In genomic region chr17:45454341-45454740, GRCh38 we compare ENCODE assay signal across 8 cellular contexts. TPM values are rescaled to one million over a fixed set of nuclear protein-coding genes. Genes with fewer than 3 reads are reported as not detected.
DNase-seq lines count a peak whose midpoint lies in the region; ATAC-seq and TF ChIP-seq lines count a peak whose summit lies in the region.
"Not testable (repeated sequence)": the region's sequence is repeated elsewhere in the genome, so short reads cannot be mapped to it uniquely, and the experiment has no call there.

No MANE protein-coding gene starts in this region.

- not testable (repeated sequence) for H2AFZ ChIP-seq in MM.1S (ENCODE audit: low read length)

- CTCF ChIA-PET in CD4-positive, alpha-beta memory T cell (lab: Charles Lee; ENCODE audit: partially characterized antibody): not testable (repeated sequence)

- ATAC-seq in stimulated activated effector memory CD8-positive, alpha-beta T cell treated with anti-CD3 and anti-CD28 coated beads, Interleukin-12 subunit alpha, Interleukin-12 subunit beta, amount 100 ng/mL, for 72 hours: not testable (repeated sequence)

- H3K9ac ChIP-seq in BLaER1; MM.1S (ENCODE audit: low read length): not testable (repeated sequence)

- not testable (repeated sequence) for H3K27ac ChIP-seq in BLaER1; CD4-positive, alpha-beta memory T cell (ENCODE audit: low read depth, low read length); MM.1S (ENCODE audit: low read length)

- not testable (repeated sequence) for H3K36me3 ChIP-seq in BLaER1; CD4-positive, alpha-beta memory T cell (ENCODE audit: insufficient read depth, low read length); MM.1S (replicated peaks; ENCODE audit: insufficient read depth, low read length)

- not testable (repeated sequence) for DNase-seq in CD4-positive, alpha-beta memory T cell; MM.1S; T-helper 2 cell treated with Interferon-gamma antibody and Interleukin-4, amounts not matched to agents 5 μg/mL and 100 μg/mL, for 36 hours (ENCODE audit: low spot score); neural crest cell (ENCODE audit: low read depth, low spot score); stimulated activated effector memory CD8-positive, alpha-beta T cell treated with anti-CD3 and anti-CD28 coated beads, Interleukin-12 subunit alpha, Interleukin-12 subunit beta, amount 100 ng/mL, for 72 hours (ENCODE audit: low spot score in 2 of 2)
- peak; percentile 25 for DNase-seq in ecto neural progenitor cell (ENCODE audit: low spot score)
- DNase-seq in islet precursor cell: peak; percentile 16

- peaks cover 85% of the 10 kb centered on the region for H3K4me1 ChIP-seq in BLaER1
- not testable (repeated sequence) for H3K4me1 ChIP-seq in CD4-positive, alpha-beta memory T cell (ENCODE audit: insufficient read depth, low read length); MM.1S (ENCODE audit: low read length)

- H3K36me3 Mint-ChIP-seq in CD4-positive, alpha-beta memory T cell: peaks cover 19 to 27% of the 10 kb centered on the region in 2 donors
- H3K36me3 Mint-ChIP-seq in T-helper 2 cell treated with Interferon-gamma antibody and Interleukin-4, amounts not matched to agents 5 μg/mL and 100 μg/mL, for 36 hours (ENCODE audit: low read depth): peaks cover 24% of the 10 kb centered on the region
- H3K36me3 Mint-ChIP-seq in neural crest cell (ENCODE audit: low read depth): not testable (repeated sequence)
- H3K36me3 Mint-ChIP-seq in stimulated activated effector memory CD8-positive, alpha-beta T cell treated with anti-CD3 and anti-CD28 coated beads, Interleukin-12 subunit alpha, Interleukin-12 subunit beta, amount 100 ng/mL, for 72 hours: peaks cover 45% of the 10 kb centered on the region

- not testable (repeated sequence) for H3K4me3 Mint-ChIP-seq in CD4-positive, alpha-beta memory T cell; T-helper 2 cell treated with Interferon-gamma antibody and Interleukin-4, amounts not matched to agents 5 μg/mL and 100 μg/mL, for 36 hours; neural crest cell; stimulated activated effector memory CD8-positive, alpha-beta T cell treated with anti-CD3 and anti-CD28 coated beads, Interleukin-12 subunit alpha, Interleukin-12 subunit beta, amount 100 ng/mL, for 72 hours

- not testable (repeated sequence) for H3K79me2 ChIP-seq in MM.1S (ENCODE audit: low read length)

- POLR2A ChIA-PET in CD4-positive, alpha-beta memory T cell (lab: Charles Lee; ENCODE audit: partially characterized antibody): not testable (repeated sequence)

- H3K4me2 ChIP-seq in BLaER1 (peak overlapping the region; percentile 77), MM.1S (ENCODE audit: low read depth, low read length) (peak overlapping the region; percentile 41; the same call in 1 of the 2 replicates)

- H3K4me3 ChIP-seq in BLaER1; CD4-positive, alpha-beta memory T cell (ENCODE audit: low read length in 2 of 2); MM.1S (ENCODE audit: low read length): not testable (repeated sequence)

- H4K20me1 ChIP-seq in BLaER1: peaks cover 12% of the 10 kb centered on the region; the same call in 1 of the 2 replicates
- H4K20me1 ChIP-seq in MM.1S (ENCODE audit: insufficient read depth, low read length): not testable (repeated sequence)

- intact Hi-C loops in CD4-positive, alpha-beta memory T cell (cut with micrococcal nuclease): not testable (repeated sequence)

- H3F3A ChIP-seq in MM.1S (ENCODE audit: insufficient read depth, low read length): not testable (repeated sequence)

- not testable (repeated sequence) for H3K27me3 Mint-ChIP-seq in CD4-positive, alpha-beta memory T cell; T-helper 2 cell treated with Interferon-gamma antibody and Interleukin-4, amounts not matched to agents 5 μg/mL and 100 μg/mL, for 36 hours (ENCODE audit: low read depth); neural crest cell (ENCODE audit: low read depth)

- H3K4me1 Mint-ChIP-seq in CD4-positive, alpha-beta memory T cell; T-helper 2 cell treated with Interferon-gamma antibody and Interleukin-4, amounts not matched to agents 5 μg/mL and 100 μg/mL, for 36 hours (ENCODE audit: low read depth); neural crest cell: not testable (repeated sequence)
- H3K4me1 Mint-ChIP-seq in stimulated activated effector memory CD8-positive, alpha-beta T cell treated with anti-CD3 and anti-CD28 coated beads, Interleukin-12 subunit alpha, Interleukin-12 subunit beta, amount 100 ng/mL, for 72 hours: peaks cover 11% of the 10 kb centered on the region

- peak overlapping the region in 4 of 7 donors; percentile 42 to 73 (median 70) for H3K27ac Mint-ChIP-seq in CD4-positive, alpha-beta memory T cell
- peak overlapping the region; percentile 24 for H3K27ac Mint-ChIP-seq in T-helper 2 cell treated with Interferon-gamma antibody and Interleukin-4, amounts not matched to agents 5 μg/mL and 100 μg/mL, for 36 hours
- H3K27ac Mint-ChIP-seq in neural crest cell (ENCODE audit: unreplicated experiment): peak overlapping the region; percentile 67
- H3K27ac Mint-ChIP-seq in stimulated activated effector memory CD8-positive, alpha-beta T cell treated with anti-CD3 and anti-CD28 coated beads, Interleukin-12 subunit alpha, Interleukin-12 subunit beta, amount 100 ng/mL, for 72 hours: peak overlapping the region; percentile 86

- H3K9me3 Mint-ChIP-seq in CD4-positive, alpha-beta memory T cell; T-helper 2 cell treated with Interferon-gamma antibody and Interleukin-4, amounts not matched to agents 5 μg/mL and 100 μg/mL, for 36 hours; neural crest cell; stimulated activated effector memory CD8-positive, alpha-beta T cell treated with anti-CD3 and anti-CD28 coated beads, Interleukin-12 subunit alpha, Interleukin-12 subunit beta, amount 100 ng/mL, for 72 hours: not testable (repeated sequence)

- TF ChIP-seq CTCF in MM.1S (IDR thresholded peaks at IDR 0.05; ENCODE audit: low read length); neural crest cell (conservative IDR thresholded peaks at IDR 0.05): not testable (repeated sequence)

- not testable (repeated sequence) for H3K9me3 ChIP-seq in BLaER1; CD4-positive, alpha-beta memory T cell (ENCODE audit: control insufficient read depth in 1 of 2, low read length in 2 of 2); MM.1S (replicated peaks; ENCODE audit: insufficient read depth, low read length)

- not testable (repeated sequence) for H3K9me2 ChIP-seq in MM.1S (replicated peaks; ENCODE audit: insufficient read depth, low read length)

- not testable (repeated sequence) for H3K27me3 ChIP-seq in BLaER1; CD4-positive, alpha-beta memory T cell (ENCODE audit: insufficient read depth, low read length); MM.1S (replicated peaks; ENCODE audit: insufficient read depth, low read length)

RNA-seq across cellular contexts. Expression of gene ARHGAP27, which starts 21.7 kb away (rescaled TPM):
- total RNA-seq in CD4-positive, alpha-beta memory T cell: 100 to 1,000 TPM; 108 to 113 TPM
- 10 to 100 TPM; 23.0 to 30.6 TPM for polyA plus RNA-seq in CD4-positive, alpha-beta memory T cell
- 1.4 and 2.5 TPM in 2 replicates for total RNA-seq in neural crest cell

RNA-seq across cellular contexts. Expression of gene PLEKHM1, which starts 36.2 kb away (rescaled TPM):
- total RNA-seq in CD4-positive, alpha-beta memory T cell: 10 to 100 TPM; 82.9 to 92.5 TPM
- 10 to 100 TPM in 1 of 2 donors, 1 to 10 TPM in 1; 6.8 to 18.8 TPM for polyA plus RNA-seq in CD4-positive, alpha-beta memory T cell
- total RNA-seq in neural crest cell: 19.5 and 25.0 TPM in 2 replicates

Comparison
In these comparisons a context has a peak if more than half of its experiments do, and no peak if none do; other contexts are left out.
1. H3K27ac Mint-ChIP-seq: peak in every context shown above with its lines; median percentile 86 in stimulated activated effector memory CD8-positive, alpha-beta T cell treated with anti-CD3 and anti-CD28 coated beads, Interleukin-12 subunit alpha, Interleukin-12 subunit beta, amount 100 ng/mL, for 72 hours; 70 in CD4-positive, alpha-beta memory T cell; 67 in neural crest cell; 24 in T-helper 2 cell treated with Interferon-gamma antibody and Interleukin-4, amounts not matched to agents 5 μg/mL and 100 μg/mL, for 36 hours.
2. RNA of gene ARHGAP27, which starts 21.7 kb away (total RNA-seq): 108 to 113 TPM in CD4-positive, alpha-beta memory T cell; 1.4 to 2.5 TPM in neural crest cell; every median in the first group is over 10 times any median in the second.